2 cellular contexts compared by ENCODE assay signal in the genomic region with DNA sequence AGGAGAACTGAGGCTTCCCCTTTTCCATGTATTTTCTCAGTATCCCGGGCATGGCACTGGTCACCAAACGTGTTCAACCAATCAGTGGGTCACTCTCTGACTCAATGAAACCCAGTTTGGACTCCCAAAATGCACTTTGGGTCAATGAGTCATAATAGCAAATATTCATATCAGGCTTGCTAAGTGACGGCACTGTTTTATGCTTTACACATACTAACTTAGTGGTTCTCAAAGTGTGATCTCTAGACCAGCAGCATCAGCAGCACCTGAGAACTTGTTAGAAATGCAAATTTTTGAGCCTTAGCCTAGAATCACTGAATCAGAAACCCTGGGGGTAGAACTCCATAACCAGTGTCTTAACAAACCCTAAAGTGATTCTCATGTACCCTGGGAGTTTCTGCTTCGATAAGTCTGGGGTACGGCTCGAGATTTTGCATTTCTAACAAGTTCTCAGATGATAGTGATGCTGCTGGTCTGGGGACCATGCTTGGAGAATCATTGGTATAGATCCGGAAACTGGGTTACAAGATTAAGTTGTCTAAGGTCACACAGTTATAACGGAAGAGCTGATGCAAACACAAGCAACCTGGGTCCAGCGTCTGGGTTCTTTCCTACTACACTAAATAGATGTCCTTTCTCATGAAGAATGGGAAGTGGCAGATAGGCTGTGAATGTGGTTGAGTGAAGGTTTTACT.
TF ChIP-seq lines count a peak whose summit lies in the region.

No MANE protein-coding gene starts in this region.

TF ChIP-seq in SK-N-SH, 30 proteins besides CTCF, POLR2A, EP300 and RAD21:
- TF ChIP-seq, protein P1, sequence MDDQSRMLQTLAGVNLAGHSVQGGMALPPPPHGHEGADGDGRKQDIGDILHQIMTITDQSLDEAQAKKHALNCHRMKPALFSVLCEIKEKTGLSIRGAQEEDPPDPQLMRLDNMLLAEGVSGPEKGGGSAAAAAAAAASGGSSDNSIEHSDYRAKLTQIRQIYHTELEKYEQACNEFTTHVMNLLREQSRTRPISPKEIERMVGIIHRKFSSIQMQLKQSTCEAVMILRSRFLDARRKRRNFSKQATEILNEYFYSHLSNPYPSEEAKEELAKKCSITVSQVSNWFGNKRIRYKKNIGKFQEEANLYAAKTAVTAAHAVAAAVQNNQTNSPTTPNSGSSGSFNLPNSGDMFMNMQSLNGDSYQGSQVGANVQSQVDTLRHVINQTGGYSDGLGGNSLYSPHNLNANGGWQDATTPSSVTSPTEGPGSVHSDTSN (IDR thresholded peaks at IDR 0.05), result no peak
- TF ChIP-seq TCF12 (IDR thresholded peaks at IDR 0.05) (no peak), ELF1 (IDR thresholded peaks at IDR 0.05) (no peak), SMC3 (IDR thresholded peaks at IDR 0.05; ENCODE audit: low read depth, low read length) (no peak), FOSL2 (IDR thresholded peaks at IDR 0.05; ENCODE audit: borderline replicate concordance, low read depth) (no peak), TAF1 (IDR thresholded peaks at IDR 0.05; ENCODE audit: borderline replicate concordance, low read depth, low read length) (no peak), REST (IDR thresholded peaks at IDR 0.05; ENCODE audit: low read depth, low read length) (no peak), GATA2 (CRISPR knock-in tag; IDR thresholded peaks at IDR 0.05) (no peak), MXI1 (IDR thresholded peaks at IDR 0.05; ENCODE audit: low read depth, low read length) (no peak), JUND (IDR thresholded peaks at IDR 0.05) (no peak), EZH2phosphoT487 (IDR thresholded peaks at IDR 0.05; ENCODE audit: borderline replicate concordance, low read depth) (no peak), POLR2AphosphoS5 (IDR thresholded peaks at IDR 0.05; ENCODE audit: low read depth, low read length) (no peak), RCOR1 (IDR thresholded peaks at IDR 0.05; ENCODE audit: low read length) (no peak)
- TF ChIP-seq, protein P2, sequence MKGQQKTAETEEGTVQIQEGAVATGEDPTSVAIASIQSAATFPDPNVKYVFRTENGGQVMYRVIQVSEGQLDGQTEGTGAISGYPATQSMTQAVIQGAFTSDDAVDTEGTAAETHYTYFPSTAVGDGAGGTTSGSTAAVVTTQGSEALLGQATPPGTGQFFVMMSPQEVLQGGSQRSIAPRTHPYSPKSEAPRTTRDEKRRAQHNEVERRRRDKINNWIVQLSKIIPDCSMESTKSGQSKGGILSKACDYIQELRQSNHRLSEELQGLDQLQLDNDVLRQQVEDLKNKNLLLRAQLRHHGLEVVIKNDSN (IDR thresholded peaks at IDR 0.05; ENCODE audit: borderline replicate concordance, low read depth), result no peak
TF ChIP-seq in SK-N-SH: peak in this region for 0.

TF ChIP-seq in HepG2, 621 proteins besides CTCF, POLR2A, EP300 and RAD21 (continued from another document):
- TF ChIP-seq, protein P3, sequence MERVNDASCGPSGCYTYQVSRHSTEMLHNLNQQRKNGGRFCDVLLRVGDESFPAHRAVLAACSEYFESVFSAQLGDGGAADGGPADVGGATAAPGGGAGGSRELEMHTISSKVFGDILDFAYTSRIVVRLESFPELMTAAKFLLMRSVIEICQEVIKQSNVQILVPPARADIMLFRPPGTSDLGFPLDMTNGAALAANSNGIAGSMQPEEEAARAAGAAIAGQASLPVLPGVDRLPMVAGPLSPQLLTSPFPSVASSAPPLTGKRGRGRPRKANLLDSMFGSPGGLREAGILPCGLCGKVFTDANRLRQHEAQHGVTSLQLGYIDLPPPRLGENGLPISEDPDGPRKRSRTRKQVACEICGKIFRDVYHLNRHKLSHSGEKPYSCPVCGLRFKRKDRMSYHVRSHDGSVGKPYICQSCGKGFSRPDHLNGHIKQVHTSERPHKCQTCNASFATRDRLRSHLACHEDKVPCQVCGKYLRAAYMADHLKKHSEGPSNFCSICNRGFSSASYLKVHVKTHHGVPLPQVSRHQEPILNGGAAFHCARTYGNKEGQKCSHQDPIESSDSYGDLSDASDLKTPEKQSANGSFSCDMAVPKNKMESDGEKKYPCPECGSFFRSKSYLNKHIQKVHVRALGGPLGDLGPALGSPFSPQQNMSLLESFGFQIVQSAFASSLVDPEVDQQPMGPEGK (CRISPR knock-in tag; IDR thresholded peaks at IDR 0.05), result no peak
- TF ChIP-seq ZNF781 (CRISPR knock-in tag; IDR thresholded peaks at IDR 0.05; ENCODE audit: borderline replicate concordance, not compliant biosample characterization), result no peak
- TF ChIP-seq CREB3 (CRISPR knock-in tag; IDR thresholded peaks at IDR 0.05), result no peak
- TF ChIP-seq, protein P4, sequence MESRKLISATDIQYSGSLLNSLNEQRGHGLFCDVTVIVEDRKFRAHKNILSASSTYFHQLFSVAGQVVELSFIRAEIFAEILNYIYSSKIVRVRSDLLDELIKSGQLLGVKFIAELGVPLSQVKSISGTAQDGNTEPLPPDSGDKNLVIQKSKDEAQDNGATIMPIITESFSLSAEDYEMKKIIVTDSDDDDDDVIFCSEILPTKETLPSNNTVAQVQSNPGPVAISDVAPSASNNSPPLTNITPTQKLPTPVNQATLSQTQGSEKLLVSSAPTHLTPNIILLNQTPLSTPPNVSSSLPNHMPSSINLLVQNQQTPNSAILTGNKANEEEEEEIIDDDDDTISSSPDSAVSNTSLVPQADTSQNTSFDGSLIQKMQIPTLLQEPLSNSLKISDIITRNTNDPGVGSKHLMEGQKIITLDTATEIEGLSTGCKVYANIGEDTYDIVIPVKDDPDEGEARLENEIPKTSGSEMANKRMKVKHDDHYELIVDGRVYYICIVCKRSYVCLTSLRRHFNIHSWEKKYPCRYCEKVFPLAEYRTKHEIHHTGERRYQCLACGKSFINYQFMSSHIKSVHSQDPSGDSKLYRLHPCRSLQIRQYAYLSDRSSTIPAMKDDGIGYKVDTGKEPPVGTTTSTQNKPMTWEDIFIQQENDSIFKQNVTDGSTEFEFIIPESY (CRISPR knock-in tag; IDR thresholded peaks at IDR 0.05), result no peak
- TF ChIP-seq CC2D1A (CRISPR knock-in tag; IDR thresholded peaks at IDR 0.05), result no peak
- no peak for TF ChIP-seq RFXAP (CRISPR knock-in tag; IDR thresholded peaks at IDR 0.05; ENCODE audit: borderline replicate concordance)
- no peak for TF ChIP-seq YY1 (IDR thresholded peaks at IDR 0.05; ENCODE audit: insufficient read depth, insufficient replicate concordance, low read depth, low read length)
